7 cellular contexts compared by ENCODE assay signal in genomic region chr7:30938435-30939316, GRCh38. TPM values are rescaled to one million over a fixed set of nuclear protein-coding genes. Genes with fewer than 3 reads are reported as not detected.
A peak's percentile ranks its signal among the peaks of the same experiment; 100 is the strongest.
DNase-seq lines count a peak whose midpoint lies in the region; ATAC-seq and TF ChIP-seq lines count a peak whose summit lies in the region.

No MANE protein-coding gene starts in this region.

- H3K27me3 ChIP-seq in iPS DF 6.9 (ENCODE audit: control insufficient read depth, insufficient read depth, low read length) = no peaks in the 10 kb centered on the region
- H3K27me3 ChIP-seq in smooth muscle cell (ENCODE audit: low read depth) = peaks cover 34% of the 10 kb centered on the region

- no peaks in the 10 kb centered on the region for H3K4me1 ChIP-seq in iPS DF 6.9 (ENCODE audit: control insufficient read depth, insufficient read depth, low read length)
- no peaks in the 10 kb centered on the region for H3K4me1 ChIP-seq in smooth muscle cell (ENCODE audit: low read depth)

- no peaks in the 10 kb centered on the region for H4K20me1 ChIP-seq in smooth muscle cell (ENCODE audit: low read depth)

- H3K36me3 ChIP-seq in iPS DF 6.9 (ENCODE audit: control insufficient read depth, insufficient read depth, low read length) (no peaks in the 10 kb centered on the region), smooth muscle cell (ENCODE audit: low read depth) (no peaks in the 10 kb centered on the region)

- TF ChIP-seq CTCF in GM12875 (IDR thresholded peaks at IDR 0.05; ENCODE audit: borderline replicate concordance, insufficient read depth, low read depth, low read length) (peak; percentile 99), astrocyte of the cerebellum (IDR thresholded peaks at IDR 0.05; ENCODE audit: low read depth, low read length, missing control alignments) (peak; percentile 98), smooth muscle cell (IDR thresholded peaks at IDR 0.05; ENCODE audit: borderline replicate concordance, insufficient read depth, poor library complexity, severe bottlenecking) (peak; percentile 99)

- no peaks in the 10 kb centered on the region for H3F3A ChIP-seq in smooth muscle cell (ENCODE audit: low read depth)

- in situ Hi-C loops in astrocyte of the cerebellum (cut with HindIII; ENCODE audit: low sequenced_read_pairs) = no loop called here

- H3K4me2 ChIP-seq in smooth muscle cell = peak overlapping the region; percentile 78

- H3K27ac ChIP-seq in iPS DF 6.9 (ENCODE audit: low read length) (no peak overlapping the region), smooth muscle cell (ENCODE audit: low read depth) (no peak overlapping the region)

- no peak overlapping the region for H3K9ac ChIP-seq in smooth muscle cell (ENCODE audit: low read depth)

- no peak overlapping the region for H3K4me3 ChIP-seq in GM12875 (ENCODE audit: low read depth, low read length)
- H3K4me3 ChIP-seq in astrocyte of the cerebellum (ENCODE audit: low read depth, low read length) = peak overlapping the region; percentile 10
- H3K4me3 ChIP-seq in iPS DF 6.9 (ENCODE audit: low read length) = no peak overlapping the region; the same call in 1 of the 2 replicates
- peak overlapping the region; percentile 29 for H3K4me3 ChIP-seq in smooth muscle cell

- no CpG with 5 or more reads among the region's 25 CpGs for WGBS in iPS DF 6.9 (ENCODE audit: insufficient coverage, insufficient read length)
- 7% methylated on average over 25 of the region's 25 CpGs for WGBS in smooth muscle cell (ENCODE audit: low lambda C conversion rate)

- H3K9me3 ChIP-seq in iPS DF 6.9 (ENCODE audit: control insufficient read depth, insufficient read depth, low read length) (no peaks in the 10 kb centered on the region; the same call in 1 of the 2 replicates), smooth muscle cell (replicated peaks; ENCODE audit: low read depth) (no peaks in the 10 kb centered on the region)

- DNase-seq in NCI-H1092 (lab: John Stamatoyannopoulos, UW) (peak; percentile 84), T follicular helper cell (ENCODE audit: low read depth) (peak; percentile 36), astrocyte of the cerebellum (ENCODE audit: low read depth) (peak; percentile 38), iPS DF 6.9 (ENCODE audit: low read depth, low spot score) (peak; percentile 89), smooth muscle cell (lab: John Stamatoyannopoulos, UW; ENCODE audit: unreplicated experiment) (peak; percentile 47)

- peak; percentile 82 for ATAC-seq in HG02571 (IDR thresholded peaks at IDR 0.05; ENCODE audit: unreplicated experiment)

- H3K79me2 ChIP-seq in smooth muscle cell (ENCODE audit: low read depth) = no peaks in the 10 kb centered on the region

- H2AFZ ChIP-seq in smooth muscle cell (ENCODE audit: low read depth) = peak overlapping the region; percentile 79

RNA-seq across cellular contexts. Expression of gene GHRHR, which starts 25.1 kb away (rescaled TPM):
- not detected in 2 replicates for total RNA-seq in smooth muscle cell
- polyA plus RNA-seq in smooth muscle cell = not detected in 2 replicates

RNA-seq across cellular contexts. Expression of gene AQP1, which starts 27.0 kb away (rescaled TPM):
- 2,330 and 2,442 TPM in 2 replicates for total RNA-seq in smooth muscle cell
- polyA plus RNA-seq in smooth muscle cell = 2,039 and 2,747 TPM in 2 replicates

Comparison
In these comparisons a context has a peak if more than half of its experiments do, and no peak if none do; other contexts are left out.
1. H3K4me3 ChIP-seq: peak in astrocyte of the cerebellum (single experiment) and smooth muscle cell (single experiment); none in GM12875 (single experiment) and iPS DF 6.9 (single experiment).
2. DNase-seq: peak in every context shown above with its lines; median percentile 89 in iPS DF 6.9; 84 in NCI-H1092; 47 in smooth muscle cell; 38 in astrocyte of the cerebellum; 36 in T follicular helper cell.
3. Peak in every context shown above with its lines, with median percentiles within 50 percentile points of each other: CTCF ChIP-seq.